8 cellular contexts compared by ENCODE assay signal in genomic region chr20:63434599-63435378, GRCh38. TPM values are rescaled to one million over a fixed set of nuclear protein-coding genes. Genes with fewer than 3 reads are reported as not detected.
DNase-seq lines count a peak whose midpoint lies in the region; ATAC-seq lines count a peak whose summit lies in the region.

No MANE protein-coding gene starts in this region.

- intact Hi-C loops in Right ventricle myocardium inferior (cut with DNase I), result no loop called here
- intact Hi-C loops in cardiac septum (cut with DNase I), result no loop called here

- no peak for ATAC-seq in Right ventricle myocardium inferior

- DNase-seq in Right ventricle myocardium inferior (ENCODE audit: missing footprints), result peak; percentile 84
- no peak for DNase-seq in cardiac septum (ENCODE audit: low spot score)
- peak; percentile 76 for DNase-seq in NCI-H2171 (lab: John Stamatoyannopoulos, UW)
- peak; percentile 51 for DNase-seq in activated CD4-positive, CD25-positive, alpha-beta regulatory T cell treated with anti-CD3 and anti-CD28 coated beads, Interleukin-2, amount 50 U/mL, for 16 hours (ENCODE audit: low read depth, low spot score)
- peak in 54 of 61 donors; percentile 3 to 90 (median 53) for DNase-seq in caudate nucleus (lab: John Stamatoyannopoulos, UW)
- DNase-seq in kidney glomerular epithelial cell (lab: John Stamatoyannopoulos, UW), result peak; percentile 32
- peak; percentile 75 for DNase-seq in stimulated activated CD4-positive, alpha-beta T cell treated with anti-CD3 and anti-CD28 coated beads, Interleukin-4, amount 100 ng/mL, for 48 hours (ENCODE audit: low read depth in 2 of 2)
- DNase-seq in NCI-H187 treated with DMSO at 0.1 percent for 48 hours (lab: John Stamatoyannopoulos, UW), result no peak

- H3K27ac ChIP-seq in caudate nucleus (ENCODE audit: low read depth, low read length), result no peak overlapping the region

RNA-seq across cellular contexts. Expression of gene KCNQ2, which starts 37.7 kb away (rescaled TPM):
- total RNA-seq in Right ventricle myocardium inferior, result 1.8 TPM
- total RNA-seq in cardiac septum, result 0.86 TPM

Comparison
In these comparisons a context has a peak if more than half of its experiments do, and no peak if none do; other contexts are left out.
1. DNase-seq: peak in Right ventricle myocardium inferior (single experiment), NCI-H2171 (single experiment), activated CD4-positive, CD25-positive, alpha-beta regulatory T cell treated with anti-CD3 and anti-CD28 coated beads, Interleukin-2, amount 50 U/mL, for 16 hours (single experiment), caudate nucleus (54 of 61), kidney glomerular epithelial cell (single experiment) and stimulated activated CD4-positive, alpha-beta T cell treated with anti-CD3 and anti-CD28 coated beads, Interleukin-4, amount 100 ng/mL, for 48 hours (2 of 2); none in cardiac septum (single experiment) and NCI-H187 treated with DMSO at 0.1 percent for 48 hours (single experiment).